ENCODE assay signal across 22 cellular contexts in genomic region chr20:44431502-44432234, GRCh38. TPM values are rescaled to one million over a fixed set of nuclear protein-coding genes. Genes with fewer than 3 reads are reported as not detected.
A peak's percentile ranks its signal among the peaks of the same experiment; 100 is the strongest.
DNase-seq lines count a peak whose midpoint lies in the region; ATAC-seq and TF ChIP-seq lines count a peak whose summit lies in the region.
"Had no signal": no experiment of that assay in that cellular context is flagged by ENCODE, and none has a peak within 500 bp of the region (broad histone marks: within the 10 kb centered on the region; RNA-seq: fewer than 3 reads in every experiment).

No MANE protein-coding gene starts in this region.

- H2AFZ ChIP-seq in osteoblast (ENCODE audit: low read length): peak overlapping the region; percentile 3

- ATAC-seq in RWPE2 (ENCODE audit: low read depth) (peak; percentile 26; the same call in 2 of the 3 replicates), HG03135 (IDR thresholded peaks at IDR 0.05; ENCODE audit: unreplicated experiment) (no peak)
- ATAC-seq: heart right ventricle had no signal

- H3K9me3 Mint-ChIP-seq in Calu3 (ENCODE audit: low read depth, unreplicated experiment): no peaks in the 10 kb centered on the region
- H3K9me3 Mint-ChIP-seq: stimulated activated naive CD8-positive, alpha-beta T cell treated with anti-CD3 and anti-CD28 coated beads, Interleukin-15, Interleukin-2, amounts not matched to agents 100 ng/mL and 50 ng/mL, for 24 hours had no signal

- no peaks in the 10 kb centered on the region for H3K4me1 Mint-ChIP-seq in Calu3 (ENCODE audit: low read depth, unreplicated experiment)

- no peak overlapping the region for H3K4me3 Mint-ChIP-seq in Calu3 (ENCODE audit: low read depth, unreplicated experiment)
- H3K4me3 Mint-ChIP-seq: stimulated activated naive CD8-positive, alpha-beta T cell treated with anti-CD3 and anti-CD28 coated beads, Interleukin-15, Interleukin-2, amounts not matched to agents 100 ng/mL and 50 ng/mL, for 24 hours had no signal

- H3K36me3 ChIP-seq in RWPE2 (ENCODE audit: low read depth): no peaks in the 10 kb centered on the region
- no peaks in the 10 kb centered on the region for H3K36me3 ChIP-seq in osteoblast (ENCODE audit: insufficient read depth, low read length)
- H3K36me3 ChIP-seq: BLaER1 treated with 17β-estradiol and CSF1 and Interleukin-3, amounts not matched to agents 10 nM and 100 nM; heart right ventricle; tibial artery had no signal

- peak; percentile 12 for TF ChIP-seq CTCF in Calu3 (IDR thresholded peaks at IDR 0.05; ENCODE audit: unreplicated experiment)
- TF ChIP-seq CTCF in RWPE2 (IDR thresholded peaks at IDR 0.05; ENCODE audit: poor library complexity, severe bottlenecking): no peak
- no peak for TF ChIP-seq CTCF in fibroblast of the aortic adventitia (IDR thresholded peaks at IDR 0.05; ENCODE audit: insufficient read depth, low read length)
- TF ChIP-seq CTCF in osteoblast (IDR thresholded peaks at IDR 0.05; ENCODE audit: extremely low read depth, low read depth, low read length): no peak

- H3K27me3 ChIP-seq in RWPE2 (ENCODE audit: insufficient read depth, poor library complexity, severe bottlenecking) (no peaks in the 10 kb centered on the region), osteoblast (ENCODE audit: insufficient read depth, low read length) (peaks cover 16% of the 10 kb centered on the region)
- H3K27me3 ChIP-seq: BLaER1 treated with 17β-estradiol and CSF1 and Interleukin-3, amounts not matched to agents 10 nM and 100 nM had no signal

- no peaks in the 10 kb centered on the region for H3K79me2 ChIP-seq in osteoblast (ENCODE audit: insufficient read depth, low read length)

- H3K9me3 ChIP-seq in RWPE2 (ENCODE audit: severe bottlenecking) (no peaks in the 10 kb centered on the region), osteoblast (ENCODE audit: low read depth, low read length) (no peaks in the 10 kb centered on the region)
- H3K9me3 ChIP-seq: BLaER1 treated with 17β-estradiol and CSF1 and Interleukin-3, amounts not matched to agents 10 nM and 100 nM; heart right ventricle; tibial artery had no signal

- H3K27ac ChIP-seq in RWPE2 (ENCODE audit: poor library complexity, severe bottlenecking) (no peak overlapping the region), osteoblast (ENCODE audit: low read depth, low read length) (no peak overlapping the region)
- H3K27ac ChIP-seq: BLaER1 treated with 17β-estradiol and CSF1 and Interleukin-3, amounts not matched to agents 10 nM and 100 nM; heart right ventricle; tibial artery had no signal

- no peak overlapping the region for H3K4me3 ChIP-seq in RWPE2 (ENCODE audit: severe bottlenecking)
- H3K4me3 ChIP-seq in fibroblast of the aortic adventitia (ENCODE audit: low read depth, low read length): no peak overlapping the region
- H3K4me3 ChIP-seq in osteoblast (ENCODE audit: insufficient read depth, low read length): no peak overlapping the region
- H3K4me3 ChIP-seq: BLaER1 treated with 17β-estradiol and CSF1 and Interleukin-3, amounts not matched to agents 10 nM and 100 nM; heart right ventricle; lung; tibial artery had no signal

- H3K36me3 Mint-ChIP-seq in Calu3 (ENCODE audit: insufficient read depth, unreplicated experiment): no peaks in the 10 kb centered on the region

- no peaks in the 10 kb centered on the region for H3K27me3 Mint-ChIP-seq in Calu3 (ENCODE audit: unreplicated experiment)

- no peaks in the 10 kb centered on the region for H4K20me1 ChIP-seq in osteoblast (ENCODE audit: insufficient read depth, low read length)
- H4K20me1 ChIP-seq: BLaER1 treated with 17β-estradiol and CSF1 and Interleukin-3, amounts not matched to agents 10 nM and 100 nM had no signal

- DNase-seq in Calu3: no peak
- peak; percentile 78 for DNase-seq in RWPE2 (ENCODE audit: low spot score)
- DNase-seq in fibroblast of the aortic adventitia (ENCODE audit: low read depth): peak; percentile 20
- DNase-seq in osteoblast (ENCODE audit: insufficient read length, low spot score, missing footprints): peak; percentile 74
- DNase-seq in T-helper 9 cell: no peak
- no peak for DNase-seq in NCI-H82 treated with DMSO at 0.1 percent for 48 hours (lab: John Stamatoyannopoulos, UW; ENCODE audit: unreplicated experiment)
- no peak for DNase-seq in NCI-H345 (lab: John Stamatoyannopoulos, UW)
- DNase-seq: activated naive CD4-positive, alpha-beta T cell; activated T-cell treated with anti-CD3 and anti-CD28 coated beads, Interleukin-2, amount 50 U/mL, for 1 hour; amygdala; dermis blood vessel endothelial cell; heart right ventricle; KG1; NCI-H187; NCI-H82; nucleus accumbens; stimulated activated CD4-positive, alpha-beta T cell treated with anti-CD3 and anti-CD28 coated beads, Interleukin-4, amount 100 ng/mL, for 4 hours; tibial artery had no signal

- no peak overlapping the region for H3K27ac Mint-ChIP-seq in Calu3 (ENCODE audit: unreplicated experiment)
- H3K27ac Mint-ChIP-seq: stimulated activated naive CD8-positive, alpha-beta T cell treated with anti-CD3 and anti-CD28 coated beads, Interleukin-15, Interleukin-2, amounts not matched to agents 100 ng/mL and 50 ng/mL, for 24 hours had no signal

- intact Hi-C loops in Calu3 (cut with micrococcal nuclease; ENCODE audit: unreplicated experiment): no loop called here

- H3K4me1 ChIP-seq in RWPE2 (ENCODE audit: insufficient read depth, poor library complexity, severe bottlenecking): no peaks in the 10 kb centered on the region
- no peaks in the 10 kb centered on the region for H3K4me1 ChIP-seq in osteoblast (ENCODE audit: insufficient read depth, low read length)
- H3K4me1 ChIP-seq: heart right ventricle, tibial artery had no signal

- no TSS peak for BruUV-seq in Calu3 (replicated peaks; lab: Mats Ljungman, UMichigan)

- CTCF ChIA-PET in Calu3 (lab: Charles Lee): interaction anchor here (0.6 kb wide), 1 partner anchor 47 kb away, joined by 5 read pairs; no protein-coding TSS in a partner anchor

- peak overlapping the region; percentile 37 for H3K4me2 ChIP-seq in osteoblast (ENCODE audit: insufficient read depth, low read length)
- H3K4me2 ChIP-seq: BLaER1 treated with 17β-estradiol and CSF1 and Interleukin-3, amounts not matched to agents 10 nM and 100 nM had no signal

RNA-seq across cellular contexts. Expression of gene TTPAL, which starts 44.0 kb away (rescaled TPM):
- total RNA-seq in Calu3 (2022) (39.9 and 42.2 TPM in 2 replicates), fibroblast of the aortic adventitia (ENCODE audit: low replicate concordance) (11.1 and 18.0 TPM in 2 replicates), osteoblast (12.1 and 12.7 TPM in 2 replicates)

Comparison
In these comparisons a context has a peak if more than half of its experiments do, and no peak if none do; other contexts are left out.
1. DNase-seq: peak in RWPE2 (single experiment), fibroblast of the aortic adventitia (single experiment) and osteoblast (single experiment); none in Calu3 (single experiment), T-helper 9 cell (single experiment), NCI-H82 treated with DMSO at 0.1 percent for 48 hours (single experiment) and NCI-H345 (single experiment).